ENCODE assay signal across 2 cellular contexts in genomic region chr22:36228848-36229421, GRCh38. TPM values are rescaled to one million over a fixed set of nuclear protein-coding genes. Genes with fewer than 3 reads are reported as not detected.
"Had no signal": no experiment of that assay in that cellular context is flagged by ENCODE, and none has a peak within 500 bp of the region (broad histone marks: within the 10 kb centered on the region; RNA-seq: fewer than 3 reads in every experiment).

No MANE protein-coding gene starts in this region.

RNA-seq across cellular contexts. Expression of gene APOL4, which starts 27.3 kb away (rescaled TPM):
- total RNA-seq: endodermal cell, foreskin keratinocyte had no signal
- polyA plus RNA-seq: foreskin keratinocyte had no signal
